In genomic region chr20:3902446-3902845, GRCh38 we compare ENCODE assay signal across 21 cellular contexts. TPM values are rescaled to one million over a fixed set of nuclear protein-coding genes. Genes with fewer than 3 reads are reported as not detected.
DNase-seq lines count a peak whose midpoint lies in the region; FAIRE-seq and TF ChIP-seq lines count a peak whose summit lies in the region.
"Had no signal": no experiment of that assay in that cellular context is flagged by ENCODE, and none has a peak within 500 bp of the region (broad histone marks: within the 10 kb centered on the region; RNA-seq: fewer than 3 reads in every experiment).

No MANE protein-coding gene starts in this region.

- H3K4me3 ChIP-seq in AG04450 (ENCODE audit: low read depth, low read length) (no peak overlapping the region), neutrophil (ENCODE audit: low read depth in 1 of 2, low read length in 1 of 2) (peak overlapping the region; percentile 59 to 60), OCI-LY7 (ENCODE audit: low read depth, low read length, poor library complexity, severe bottlenecking) (no peak overlapping the region)
- H3K4me3 ChIP-seq: psoas muscle had no signal

- no peaks in the 10 kb centered on the region for H3K9me3 ChIP-seq in AG04450 (ENCODE audit: control insufficient read depth, insufficient read depth, low read length)
- no peaks in the 10 kb centered on the region for H3K9me3 ChIP-seq in neutrophil
- no peaks in the 10 kb centered on the region for H3K9me3 ChIP-seq in OCI-LY7 (ENCODE audit: low read length)
- H3K9me3 ChIP-seq: heart left ventricle, psoas muscle had no signal

- 0 out of 2 replicates have a peak overlapping the region, but pooled peaks have one; percentile 1 for H3K27ac Mint-ChIP-seq in HFFc6
- peak overlapping the region; percentile 82 for H3K27ac Mint-ChIP-seq in dendritic cell treated with granulocyte-macrophage colony-stimulating factor and Interleukin-4, amounts not matched to agents 40 ng/mL and 50 ng/mL, for 4 days
- H3K27ac Mint-ChIP-seq: endodermal cell had no signal

- H3K4me2 ChIP-seq in OCI-LY7 (ENCODE audit: low read length), result no peak overlapping the region
- H3K4me2 ChIP-seq: KMS-11 had no signal

- peaks cover 5% of the 10 kb centered on the region for H3K36me3 Mint-ChIP-seq in HFFc6 (ENCODE audit: low read depth)
- H3K36me3 Mint-ChIP-seq in dendritic cell treated with granulocyte-macrophage colony-stimulating factor and Interleukin-4, amounts not matched to agents 40 ng/mL and 50 ng/mL, for 4 days (ENCODE audit: low read depth), result peaks cover 38% of the 10 kb centered on the region
- H3K36me3 Mint-ChIP-seq: immature natural killer cell had no signal

- DNase-seq in AG04450 (ENCODE audit: low read depth, low spot score) (no peak), HFFc6 (no peak), NCI-H2227 treated with DMSO at 0.1 percent for 48 hours (lab: John Stamatoyannopoulos, UW) (no peak), OCI-LY7 (ENCODE audit: low spot score) (no peak), NCI-H1694 treated with DMSO at 0.1 percent for 48 hours (lab: John Stamatoyannopoulos, UW) (no peak), GM12891 (ENCODE audit: insufficient read length, low spot score) (no peak)
- DNase-seq: activated gamma-delta T cell; anterior cingulate cortex; cerebellar nuclear complex; COR-L47; endodermal cell; GOT3; heart left ventricle; immature natural killer cell; NCI-H2081; NCI-H510A treated with DMSO at 0.1 percent for 48 hours; psoas muscle; stimulated activated CD8-positive, alpha-beta memory T cell treated with anti-CD3 and anti-CD28 coated beads, Interleukin-4, amount 100 ng/mL, for 48 hours had no signal

- no TSS peak for BruUV-seq in OCI-LY7 (replicated peaks; lab: Mats Ljungman, UMichigan)

- FAIRE-seq in GM12891 (lab: Jason Lieb, UNC), result no peak

- intact Hi-C loops in dendritic cell treated with granulocyte-macrophage colony-stimulating factor and Interleukin-4, amounts not matched to agents 40 ng/mL and 50 ng/mL, for 4 days (cut with micrococcal nuclease), result loop anchor here (2.0 kb wide), 1 partner anchor 14 kb away; the partner anchor contains the start of gene PANK2
- intact Hi-C loops in OCI-LY7 (cut with micrococcal nuclease; ENCODE audit: unreplicated experiment), result no loop called here

- H3K4me1 Mint-ChIP-seq in HFFc6 (ENCODE audit: low read depth), result peaks cover 51% of the 10 kb centered on the region
- H3K4me1 Mint-ChIP-seq in dendritic cell treated with granulocyte-macrophage colony-stimulating factor and Interleukin-4, amounts not matched to agents 40 ng/mL and 50 ng/mL, for 4 days (ENCODE audit: low read depth), result peaks cover 76% of the 10 kb centered on the region

- POLR2A ChIA-PET in AG04450 (lab: Yijun Ruan, JAX) (interaction anchor here (1.8 kb wide), 1 partner anchor 110 kb away, joined by 5 read pairs; no protein-coding TSS in a partner anchor), OCI-LY7 (lab: Charles Lee) (interaction anchor here (1.0 to 3.8 kb wide), 3 partner anchors 10 to 16 kb away, joined by 3 to 21 read pairs (median 3); no protein-coding TSS in a partner anchor)

- no peaks in the 10 kb centered on the region for H3K36me3 ChIP-seq in neutrophil
- H3K36me3 ChIP-seq in OCI-LY7 (ENCODE audit: insufficient read depth, low read length), result peaks cover 49% of the 10 kb centered on the region

- peaks cover 2% of the 10 kb centered on the region; the same call in 1 of the 2 replicates for H3K27me3 Mint-ChIP-seq in HFFc6 (ENCODE audit: insufficient read depth)
- H3K27me3 Mint-ChIP-seq in dendritic cell treated with granulocyte-macrophage colony-stimulating factor and Interleukin-4, amounts not matched to agents 40 ng/mL and 50 ng/mL, for 4 days, result no peaks in the 10 kb centered on the region

- H3K4me1 ChIP-seq in neutrophil (ENCODE audit: control insufficient read depth in 1 of 2, insufficient read depth in 1 of 2, low read depth in 1 of 2, low read length in 1 of 2) (peaks cover 40 to 47% of the 10 kb centered on the region in 2 experiments), OCI-LY7 (ENCODE audit: insufficient read depth, low read length, poor library complexity, severe bottlenecking) (peaks cover 71% of the 10 kb centered on the region)

- no peaks in the 10 kb centered on the region for H3K9me3 Mint-ChIP-seq in HFFc6
- H3K9me3 Mint-ChIP-seq in dendritic cell treated with granulocyte-macrophage colony-stimulating factor and Interleukin-4, amounts not matched to agents 40 ng/mL and 50 ng/mL, for 4 days, result no peaks in the 10 kb centered on the region
- H3K9me3 Mint-ChIP-seq: endodermal cell, immature natural killer cell had no signal

- no peak overlapping the region for H3K4me3 Mint-ChIP-seq in HFFc6
- peak overlapping the region; percentile 79 for H3K4me3 Mint-ChIP-seq in dendritic cell treated with granulocyte-macrophage colony-stimulating factor and Interleukin-4, amounts not matched to agents 40 ng/mL and 50 ng/mL, for 4 days
- H3K4me3 Mint-ChIP-seq: endodermal cell had no signal

- H2AFZ ChIP-seq in OCI-LY7 (ENCODE audit: low read length), result no peak overlapping the region

- no peak for TF ChIP-seq POLR2A in GM12891 (IDR thresholded peaks at IDR 0.05; ENCODE audit: low read depth, low read length)

- CTCF ChIA-PET in AG04450 (lab: Charles Lee), result no interaction called here
- CTCF ChIA-PET in OCI-LY7 (lab: Charles Lee; ENCODE audit: unreplicated experiment), result no interaction called here

- peaks cover 38% of the 10 kb centered on the region for H4K20me1 ChIP-seq in OCI-LY7 (ENCODE audit: insufficient read depth, low read length)

- H3K79me2 ChIP-seq in OCI-LY7 (ENCODE audit: insufficient read depth, low read depth, low read length), result peaks cover 100% of the 10 kb centered on the region

- H3K9me2 ChIP-seq in OCI-LY7 (ENCODE audit: insufficient read depth, low read length), result no peaks in the 10 kb centered on the region

- peak overlapping the region; percentile 31 for H3K27ac ChIP-seq in AG04450 (ENCODE audit: low read depth, low read length)
- H3K27ac ChIP-seq in neutrophil, result peak overlapping the region; percentile 89
- H3K27ac ChIP-seq in OCI-LY7 (ENCODE audit: low read depth, low read length, poor library complexity, severe bottlenecking), result no peak overlapping the region
- H3K27ac ChIP-seq: KMS-11, psoas muscle had no signal

- TF ChIP-seq CTCF in AG04450 (IDR thresholded peaks at IDR 0.05; ENCODE audit: low read depth, low read length) (no peak), HFFc6 (IDR thresholded peaks at IDR 0.05) (no peak), neutrophil (IDR thresholded peaks at IDR 0.05) (no peak), OCI-LY7 (conservative IDR thresholded peaks at IDR 0.05; ENCODE audit: low read length) (no peak)

- H3K27me3 ChIP-seq in AG04450 (ENCODE audit: control insufficient read depth, insufficient read depth, low read length), result no peaks in the 10 kb centered on the region
- no peaks in the 10 kb centered on the region for H3K27me3 ChIP-seq in neutrophil
- H3K27me3 ChIP-seq: heart left ventricle had no signal

TF ChIP-seq in GM12891, 5 proteins besides CTCF, POLR2A, EP300 and RAD21:
- TF ChIP-seq PAX5 (IDR thresholded peaks at IDR 0.05; ENCODE audit: insufficient read depth, low read length, severe bottlenecking), result no peak
- TF ChIP-seq POU2F2 (IDR thresholded peaks at IDR 0.05; ENCODE audit: low read depth, low read length), result no peak
- no peak for TF ChIP-seq TAF1 (IDR thresholded peaks at IDR 0.05; ENCODE audit: low read depth, low read length)
- no peak for TF ChIP-seq SPI1 (IDR thresholded peaks at IDR 0.05; ENCODE audit: low read depth, low read length)
- TF ChIP-seq POLR2AphosphoS5 (IDR thresholded peaks at IDR 0.05; ENCODE audit: low read depth, low read length), result no peak

RNA-seq across cellular contexts. Expression of gene PANK2, which starts 13.3 kb away (rescaled TPM):
- polyA plus RNA-seq in AG04450 (2011; rRNA removed), result 24.9 and 32.2 TPM in 2 replicates
- 27.8 and 35.2 TPM in 2 replicates for polyA minus RNA-seq in AG04450 (2011; rRNA and poly(A)+ RNA removed)
- 10 to 100 TPM; 34.5 to 40.7 (median 38.3) TPM for total RNA-seq in HFFc6 (2021; fragmentation: NEBNext Ultra II Directional; extraction: Animal tissue kit (Norgen Biotek cat#: 25700))
- 40.9 and 46.1 TPM in 2 replicates for total RNA-seq in OCI-LY7 (2014; rRNA removed; shearing (Covaris generic))
- total RNA-seq in OCI-LY7 (2022), result 66.6 and 71.3 TPM in 2 replicates
- 25.2 TPM for polyA plus RNA-seq in GM12891 (2012; ENCODE audit: low read depth, missing spikeins)

RNA-seq across cellular contexts. Expression of gene MAVS, which starts 55.8 kb away (rescaled TPM):
- polyA plus RNA-seq in AG04450 (2011; rRNA removed), result 16.4 and 18.2 TPM in 2 replicates
- 40.2 and 42.4 TPM in 2 replicates for polyA minus RNA-seq in AG04450 (2011; rRNA and poly(A)+ RNA removed)
- total RNA-seq in HFFc6 (2021; fragmentation: NEBNext Ultra II Directional; extraction: Animal tissue kit (Norgen Biotek cat#: 25700)), result 10 to 100 TPM; 38.8 to 44.8 (median 40.6) TPM
- total RNA-seq in OCI-LY7 (2014; rRNA removed; shearing (Covaris generic)), result 15.3 and 19.8 TPM in 2 replicates
- 35.5 and 37.2 TPM in 2 replicates for total RNA-seq in OCI-LY7 (2022)
- 7.8 TPM for polyA plus RNA-seq in GM12891 (2012; ENCODE audit: low read depth, missing spikeins)

Comparison
In these comparisons a context has a peak if more than half of its experiments do, and no peak if none do; other contexts are left out.
1. H3K4me3 ChIP-seq: peak in neutrophil (2 of 2); none in AG04450 (single experiment) and OCI-LY7 (single experiment).